ENCODE assay signal across 7 cellular contexts in the genomic region with DNA sequence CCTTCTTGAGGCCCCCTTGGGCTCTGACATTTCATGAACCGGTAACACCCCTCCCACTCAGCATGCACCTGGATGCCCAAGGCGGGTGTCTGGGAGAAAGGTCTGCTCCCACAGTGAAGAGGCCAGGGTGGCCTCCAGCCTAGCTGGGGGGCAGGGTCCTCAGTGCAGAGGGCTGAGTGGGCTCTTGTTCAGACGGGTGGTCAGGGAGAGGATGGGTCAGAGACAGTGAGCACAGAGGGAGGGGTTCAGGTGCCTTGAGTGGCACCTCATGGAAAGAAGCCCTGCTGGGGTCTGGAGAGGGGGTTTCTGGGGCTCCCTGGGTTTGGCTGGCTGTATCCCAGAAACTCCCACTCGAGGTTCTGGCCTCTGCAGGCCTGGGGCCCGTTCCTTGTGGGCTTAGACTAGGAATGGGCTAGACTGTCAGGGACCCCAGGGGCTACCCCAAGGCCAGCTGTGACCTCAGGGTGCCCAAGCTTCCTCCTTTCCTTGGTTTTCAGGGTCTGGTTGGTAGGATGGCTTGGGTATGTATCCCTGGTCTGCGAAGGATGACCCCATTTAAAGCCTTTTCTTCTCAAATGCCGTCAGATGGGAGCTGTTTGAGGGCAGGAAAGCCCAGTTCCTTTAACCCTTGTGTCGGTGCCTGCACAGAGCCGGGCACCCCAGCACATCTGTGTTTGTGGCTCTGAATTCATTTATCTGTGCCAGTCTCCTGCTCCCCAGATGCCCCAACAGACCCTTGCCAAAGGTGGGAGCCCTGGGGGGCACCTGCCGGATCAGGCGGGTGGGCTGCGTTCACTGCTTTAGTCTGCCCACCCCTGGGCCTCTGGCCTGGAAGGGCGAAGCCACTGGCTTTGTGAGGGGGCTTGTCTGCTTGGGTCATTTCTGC. TPM values are rescaled to one million over a fixed set of nuclear protein-coding genes. Genes with fewer than 3 reads are reported as not detected.
A peak's percentile ranks its signal among the peaks of the same experiment; 100 is the strongest.
DNase-seq lines count a peak whose midpoint lies in the region; ATAC-seq lines count a peak whose summit lies in the region.

No MANE protein-coding gene starts in this region.

- intact Hi-C loops in activated T-helper 1 cell treated with anti-CD3 and anti-CD28 coated beads, Interleukin-12 subunit alpha, Interleukin-12 subunit beta, Interleukin-2, Interleukin-4 antibody, amounts not matched to agents 30 ng/mL and 10 ng/mL and 1 ng/mL, durations not matched to agents 14 hours and 24 hours and 36 hours (cut with micrococcal nuclease), result no loop called here

- in situ Hi-C loops in HAP-1 (cut with MboI; ENCODE audit: low sequenced_read_pairs), result no loop called here

- H3K27me3 ChIP-seq in HAP-1 (ENCODE audit: low read depth), result no peaks in the 10 kb centered on the region
- peaks cover 2% of the 10 kb centered on the region for H3K27me3 ChIP-seq in iPS-15b (ENCODE audit: control insufficient read depth, insufficient read depth, low read length)

- DNase-seq in HAP-1 (ENCODE audit: low spot score in 2 of 2) (no peak), NCI-H526 (lab: John Stamatoyannopoulos, UW) (no peak)
- no peak for DNase-seq in activated T-helper 1 cell treated with anti-CD3 and anti-CD28 coated beads, Interleukin-12 subunit alpha, Interleukin-12 subunit beta, Interleukin-2, Interleukin-4 antibody, amounts not matched to agents 30 ng/mL and 10 ng/mL and 1 ng/mL, durations not matched to agents 14 hours and 24 hours and 36 hours (ENCODE audit: low spot score)
- DNase-seq in stimulated activated naive CD8-positive, alpha-beta T cell treated with anti-CD3 and anti-CD28 coated beads, Interleukin-15, Interleukin-2, amounts not matched to agents 100 U/mL and 50 U/mL, for 24 hours, result peak; percentile 10
- DNase-seq in stimulated activated CD8-positive, alpha-beta memory T cell treated with anti-CD3 and anti-CD28 coated beads, Interleukin-4, amount 100 ng/mL, for 48 hours, result no peak

- no peaks in the 10 kb centered on the region for H3K36me3 Mint-ChIP-seq in activated T-helper 1 cell treated with anti-CD3 and anti-CD28 coated beads, Interleukin-12 subunit alpha, Interleukin-12 subunit beta, Interleukin-2, Interleukin-4 antibody, amounts not matched to agents 30 ng/mL and 10 ng/mL and 1 ng/mL, durations not matched to agents 14 hours and 24 hours and 36 hours (ENCODE audit: low read depth)

- H3K4me1 Mint-ChIP-seq in activated T-helper 1 cell treated with anti-CD3 and anti-CD28 coated beads, Interleukin-12 subunit alpha, Interleukin-12 subunit beta, Interleukin-2, Interleukin-4 antibody, amounts not matched to agents 30 ng/mL and 10 ng/mL and 1 ng/mL, durations not matched to agents 14 hours and 24 hours and 36 hours (ENCODE audit: low read depth), result no peaks in the 10 kb centered on the region

- H3K4me3 Mint-ChIP-seq in activated T-helper 1 cell treated with anti-CD3 and anti-CD28 coated beads, Interleukin-12 subunit alpha, Interleukin-12 subunit beta, Interleukin-2, Interleukin-4 antibody, amounts not matched to agents 30 ng/mL and 10 ng/mL and 1 ng/mL, durations not matched to agents 14 hours and 24 hours and 36 hours, result peak overlapping the region; percentile 69

- H3K4me3 ChIP-seq in HAP-1, result peak overlapping the region; percentile 56
- peak overlapping the region; percentile 62 for H3K4me3 ChIP-seq in iPS-15b (ENCODE audit: low read depth, low read length)

- no peaks in the 10 kb centered on the region for H3K9me3 ChIP-seq in HAP-1
- no peaks in the 10 kb centered on the region for H3K9me3 ChIP-seq in iPS-15b (ENCODE audit: control insufficient read depth, insufficient read depth, low read length)

- peak overlapping the region; percentile 55 for H3K9ac ChIP-seq in iPS-15b (ENCODE audit: low read depth, low read length)

- H3K27ac Mint-ChIP-seq in activated T-helper 1 cell treated with anti-CD3 and anti-CD28 coated beads, Interleukin-12 subunit alpha, Interleukin-12 subunit beta, Interleukin-2, Interleukin-4 antibody, amounts not matched to agents 30 ng/mL and 10 ng/mL and 1 ng/mL, durations not matched to agents 14 hours and 24 hours and 36 hours, result no peak overlapping the region

- H3K36me3 ChIP-seq in HAP-1 (replicated peaks) (no peaks in the 10 kb centered on the region), iPS-15b (ENCODE audit: control insufficient read depth, insufficient read depth, low read length) (no peaks in the 10 kb centered on the region)

- H3K27me3 Mint-ChIP-seq in activated T-helper 1 cell treated with anti-CD3 and anti-CD28 coated beads, Interleukin-12 subunit alpha, Interleukin-12 subunit beta, Interleukin-2, Interleukin-4 antibody, amounts not matched to agents 30 ng/mL and 10 ng/mL and 1 ng/mL, durations not matched to agents 14 hours and 24 hours and 36 hours (ENCODE audit: insufficient read depth), result peaks cover 33% of the 10 kb centered on the region

- no peaks in the 10 kb centered on the region for H3K9me3 Mint-ChIP-seq in activated T-helper 1 cell treated with anti-CD3 and anti-CD28 coated beads, Interleukin-12 subunit alpha, Interleukin-12 subunit beta, Interleukin-2, Interleukin-4 antibody, amounts not matched to agents 30 ng/mL and 10 ng/mL and 1 ng/mL, durations not matched to agents 14 hours and 24 hours and 36 hours

- ATAC-seq in stimulated activated naive CD8-positive, alpha-beta T cell treated with anti-CD3 and anti-CD28 coated beads, Interleukin-15, Interleukin-2, amounts not matched to agents 100 U/mL and 50 U/mL, for 24 hours, result no peak
- no peak for ATAC-seq in GM18873 (IDR thresholded peaks at IDR 0.05; ENCODE audit: low FRiP score, unreplicated experiment)

- H3K4me1 ChIP-seq in HAP-1, result peaks cover 19% of the 10 kb centered on the region
- peaks cover 17% of the 10 kb centered on the region for H3K4me1 ChIP-seq in iPS-15b (ENCODE audit: control insufficient read depth, insufficient read depth, low read length)

RNA-seq across cellular contexts. Expression of a gene that starts 1.3 kb away (rescaled TPM):
- not detected in 2 replicates for total RNA-seq in activated T-helper 1 cell treated with anti-CD3 and anti-CD28 coated beads, Interleukin-12 subunit alpha, Interleukin-12 subunit beta, Interleukin-2, Interleukin-4 antibody, amounts not matched to agents 30 ng/mL and 10 ng/mL and 1 ng/mL, durations not matched to agents 14 hours and 24 hours and 36 hours

RNA-seq across cellular contexts. Expression of a gene that starts 31.6 kb away (rescaled TPM):
- total RNA-seq in activated T-helper 1 cell treated with anti-CD3 and anti-CD28 coated beads, Interleukin-12 subunit alpha, Interleukin-12 subunit beta, Interleukin-2, Interleukin-4 antibody, amounts not matched to agents 30 ng/mL and 10 ng/mL and 1 ng/mL, durations not matched to agents 14 hours and 24 hours and 36 hours, result 1,905 and 1,941 TPM in 2 replicates

RNA-seq across cellular contexts. Expression of a gene that starts 48.5 kb away (rescaled TPM):
- total RNA-seq in activated T-helper 1 cell treated with anti-CD3 and anti-CD28 coated beads, Interleukin-12 subunit alpha, Interleukin-12 subunit beta, Interleukin-2, Interleukin-4 antibody, amounts not matched to agents 30 ng/mL and 10 ng/mL and 1 ng/mL, durations not matched to agents 14 hours and 24 hours and 36 hours, result 23.5 and 27.7 TPM in 2 replicates
